In genomic region chr1:16890539-16890958, GRCh38 we compare ENCODE assay signal across 1 cellular context.
A peak's percentile ranks its signal among the peaks of the same experiment; 100 is the strongest.
TF ChIP-seq lines count a peak whose summit lies in the region.
"Not testable (repeated sequence)": the region's sequence is repeated elsewhere in the genome, so short reads cannot be mapped to it uniquely, and the experiment has no call there.

No MANE protein-coding gene starts in this region.

TF ChIP-seq in K562, 482 proteins besides CTCF, POLR2A, EP300 and RAD21 (continues in another document):
- TF ChIP-seq TBL1XR1 (IDR thresholded peaks at IDR 0.05; ENCODE audit: low read length in 2 of 2) = peak in 1 of 2 experiments; percentile 65; a peak in 1 of 4 replicates
- TF ChIP-seq SMARCE1 (IDR thresholded peaks at IDR 0.05) = peak; percentile 88; the same call in 1 of the 2 replicates
- peak; percentile 83 for TF ChIP-seq CBFA2T3 (IDR thresholded peaks at IDR 0.05)
- peak; percentile 79; the same call in 1 of the 2 replicates for TF ChIP-seq ELF4 (CRISPR knock-in tag; IDR thresholded peaks at IDR 0.05)
- peak; percentile 66; the same call in 1 of the 2 replicates for TF ChIP-seq ZBTB7A (IDR thresholded peaks at IDR 0.05; ENCODE audit: borderline replicate concordance, control insufficient read depth, low read depth, low read length)
- TF ChIP-seq, protein P1, sequence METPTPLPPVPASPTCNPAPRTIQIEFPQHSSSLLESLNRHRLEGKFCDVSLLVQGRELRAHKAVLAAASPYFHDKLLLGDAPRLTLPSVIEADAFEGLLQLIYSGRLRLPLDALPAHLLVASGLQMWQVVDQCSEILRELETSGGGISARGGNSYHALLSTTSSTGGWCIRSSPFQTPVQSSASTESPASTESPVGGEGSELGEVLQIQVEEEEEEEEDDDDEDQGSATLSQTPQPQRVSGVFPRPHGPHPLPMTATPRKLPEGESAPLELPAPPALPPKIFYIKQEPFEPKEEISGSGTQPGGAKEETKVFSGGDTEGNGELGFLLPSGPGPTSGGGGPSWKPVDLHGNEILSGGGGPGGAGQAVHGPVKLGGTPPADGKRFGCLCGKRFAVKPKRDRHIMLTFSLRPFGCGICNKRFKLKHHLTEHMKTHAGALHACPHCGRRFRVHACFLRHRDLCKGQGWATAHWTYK (CRISPR knock-in tag; IDR thresholded peaks at IDR 0.05) = 0 out of 2 replicates have a peak, but pooled peaks have one; percentile 40
- not testable (repeated sequence) for TF ChIP-seq ATF1 (CRISPR knock-in tag; IDR thresholded peaks at IDR 0.05); TEAD4 (CRISPR knock-in tag; IDR thresholded peaks at IDR 0.05; ENCODE audit: borderline replicate concordance); NR2C1 (IDR thresholded peaks at IDR 0.05); ID3 (CRISPR knock-in tag; IDR thresholded peaks at IDR 0.05); FOXM1 (CRISPR knock-in tag; IDR thresholded peaks at IDR 0.05; ENCODE audit: low read depth)
- peak; percentile 75 for TF ChIP-seq ATF1 (tag; IDR thresholded peaks at IDR 0.05)
- peak; percentile 52; the same call in 1 of the 2 replicates for TF ChIP-seq SMAD3 (CRISPR knock-in tag; conservative IDR thresholded peaks at IDR 0.05)
- TF ChIP-seq SOX6 (IDR thresholded peaks at IDR 0.05) = peak; percentile 81
- TF ChIP-seq TAL1 (IDR thresholded peaks at IDR 0.05) = peak; percentile 80
- peak; percentile 70 for TF ChIP-seq KDM1A (IDR thresholded peaks at IDR 0.05)
- TF ChIP-seq CREM (IDR thresholded peaks at IDR 0.05; ENCODE audit: low read depth) = peak; percentile 56
- TF ChIP-seq CCNT2 (IDR thresholded peaks at IDR 0.05; ENCODE audit: borderline replicate concordance, extremely low read depth, insufficient read length, low read depth, low read length) = peak; percentile 49
- TF ChIP-seq ZSCAN32 (CRISPR knock-in tag; IDR thresholded peaks at IDR 0.05) = 0 out of 2 replicates have a peak, but pooled peaks have one; percentile 13
- TF ChIP-seq MLLT1 (IDR thresholded peaks at IDR 0.05) = peak in 1 of 2 experiments; percentile 94; a peak in 2 of 4 replicates
- TF ChIP-seq DPF2 (IDR thresholded peaks at IDR 0.05) = peak; percentile 65
- TF ChIP-seq NCOR1 (IDR thresholded peaks at IDR 0.05) = peak; percentile 70
- 0 out of 2 replicates have a peak, but pooled peaks have one; percentile 22 for TF ChIP-seq RBFOX2 (IDR thresholded peaks at IDR 0.05; ENCODE audit: low read depth, low read length)
- peak; percentile 80 for TF ChIP-seq TEAD4 (IDR thresholded peaks at IDR 0.05; ENCODE audit: low read length)
- peak; percentile 55; the same call in 1 of the 2 replicates for TF ChIP-seq ETV1 (tag; conservative IDR thresholded peaks at IDR 0.05; ENCODE audit: low read depth)
- peak; percentile 57; the same call in 1 of the 2 replicates for TF ChIP-seq RUNX1 (IDR thresholded peaks at IDR 0.05; ENCODE audit: low read depth)
- TF ChIP-seq, protein P2, sequence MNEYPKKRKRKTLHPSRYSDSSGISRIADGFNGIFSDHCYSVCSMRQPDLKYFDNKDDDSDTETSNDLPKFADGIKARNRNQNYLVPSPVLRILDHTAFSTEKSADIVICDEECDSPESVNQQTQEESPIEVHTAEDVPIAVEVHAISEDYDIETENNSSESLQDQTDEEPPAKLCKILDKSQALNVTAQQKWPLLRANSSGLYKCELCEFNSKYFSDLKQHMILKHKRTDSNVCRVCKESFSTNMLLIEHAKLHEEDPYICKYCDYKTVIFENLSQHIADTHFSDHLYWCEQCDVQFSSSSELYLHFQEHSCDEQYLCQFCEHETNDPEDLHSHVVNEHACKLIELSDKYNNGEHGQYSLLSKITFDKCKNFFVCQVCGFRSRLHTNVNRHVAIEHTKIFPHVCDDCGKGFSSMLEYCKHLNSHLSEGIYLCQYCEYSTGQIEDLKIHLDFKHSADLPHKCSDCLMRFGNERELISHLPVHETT (CRISPR knock-in tag; conservative IDR thresholded peaks at IDR 0.05 in 1 of 2, IDR thresholded peaks at IDR 0.05 in 1 of 2) = 0 out of 4 replicates have a peak, but pooled peaks of 1 of the 2 experiments have one; percentile 31
- peak; percentile 81 for TF ChIP-seq ZNF766 (CRISPR knock-in tag; conservative IDR thresholded peaks at IDR 0.05)
- peak; percentile 91 for TF ChIP-seq SMARCA4 (IDR thresholded peaks at IDR 0.05)
- TF ChIP-seq, protein P3, sequence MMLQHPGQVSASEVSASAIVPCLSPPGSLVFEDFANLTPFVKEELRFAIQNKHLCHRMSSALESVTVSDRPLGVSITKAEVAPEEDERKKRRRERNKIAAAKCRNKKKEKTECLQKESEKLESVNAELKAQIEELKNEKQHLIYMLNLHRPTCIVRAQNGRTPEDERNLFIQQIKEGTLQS (IDR thresholded peaks at IDR 0.05) = peak; percentile 63; the same call in 1 of the 2 replicates
- TF ChIP-seq, protein P3 (CRISPR knock-in tag; conservative IDR thresholded peaks at IDR 0.05) = not testable (repeated sequence)
- peak in 1 of 2 experiments; percentile 93; a peak in 2 of 4 replicates for TF ChIP-seq TEAD1 (CRISPR knock-in tag; IDR thresholded peaks at IDR 0.05)
- TF ChIP-seq ARID1B (IDR thresholded peaks at IDR 0.05) = peak; percentile 91
- peak; percentile 29 for TF ChIP-seq NEUROD1 (IDR thresholded peaks at IDR 0.05; ENCODE audit: borderline replicate concordance, low read depth, low read length, partially characterized antibody)
- 0 out of 2 replicates have a peak, but pooled peaks have one; percentile 26 for TF ChIP-seq ZNF134 (CRISPR knock-in tag; conservative IDR thresholded peaks at IDR 0.05)
- peak; percentile 84 for TF ChIP-seq CEBPG (CRISPR knock-in tag; IDR thresholded peaks at IDR 0.05)
- TF ChIP-seq CEBPG (tag; conservative IDR thresholded peaks at IDR 0.05 in 1 of 2, IDR thresholded peaks at IDR 0.05 in 1 of 2) = peak in 1 of 2 experiments; percentile 51; a peak in 1 of 4 replicates
- TF ChIP-seq TRIM24 (IDR thresholded peaks at IDR 0.05) = peak; percentile 80 to 90
- peak in 1 of 2 experiments; percentile 56; a peak in 1 of 4 replicates for TF ChIP-seq HDAC1 (IDR thresholded peaks at IDR 0.05)
- TF ChIP-seq NR2C1 (tag; IDR thresholded peaks at IDR 0.05) = peak; percentile 53; the same call in 1 of the 2 replicates
- TF ChIP-seq ID3 (tag; IDR thresholded peaks at IDR 0.05) = peak; percentile 61; the same call in 1 of the 2 replicates
- peak; percentile 74; the same call in 1 of the 2 replicates for TF ChIP-seq ATF7 (IDR thresholded peaks at IDR 0.05)
- TF ChIP-seq GATAD2A (IDR thresholded peaks at IDR 0.05) = 0 out of 2 replicates have a peak, but pooled peaks have one; percentile 59
- peak; percentile 66 for TF ChIP-seq MEF2D (tag; conservative IDR thresholded peaks at IDR 0.05; ENCODE audit: low read depth)
- TF ChIP-seq HEY1 (CRISPR knock-in tag; IDR thresholded peaks at IDR 0.05; ENCODE audit: borderline replicate concordance) = 0 out of 2 replicates have a peak, but pooled peaks have one; percentile 22
- TF ChIP-seq, protein P4, sequence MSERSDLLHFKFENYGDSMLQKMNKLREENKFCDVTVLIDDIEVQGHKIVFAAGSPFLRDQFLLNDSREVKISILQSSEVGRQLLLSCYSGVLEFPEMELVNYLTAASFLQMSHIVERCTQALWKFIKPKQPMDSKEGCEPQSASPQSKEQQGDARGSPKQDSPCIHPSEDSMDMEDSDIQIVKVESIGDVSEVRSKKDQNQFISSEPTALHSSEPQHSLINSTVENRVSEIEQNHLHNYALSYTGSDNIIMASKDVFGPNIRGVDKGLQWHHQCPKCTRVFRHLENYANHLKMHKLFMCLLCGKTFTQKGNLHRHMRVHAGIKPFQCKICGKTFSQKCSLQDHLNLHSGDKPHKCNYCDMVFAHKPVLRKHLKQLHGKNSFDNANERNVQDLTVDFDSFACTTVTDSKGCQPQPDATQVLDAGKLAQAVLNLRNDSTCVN (CRISPR knock-in tag; IDR thresholded peaks at IDR 0.05) = 0 out of 2 replicates have a peak, but pooled peaks have one; percentile 19
- TF ChIP-seq MAZ (CRISPR knock-in tag; conservative IDR thresholded peaks at IDR 0.05 in 1 of 2, IDR thresholded peaks at IDR 0.05 in 1 of 2) = 0 out of 4 replicates have a peak, but pooled peaks of 1 of the 2 experiments have one; percentile 47
- peak; percentile 88 for TF ChIP-seq HDAC2 (IDR thresholded peaks at IDR 0.05)
- peak; percentile 76 for TF ChIP-seq MTA2 (IDR thresholded peaks at IDR 0.05; ENCODE audit: low read depth)
- TF ChIP-seq ESRRA (IDR thresholded peaks at IDR 0.05; ENCODE audit: borderline replicate concordance, low read depth) = peak; percentile 90; the same call in 1 of the 2 replicates
- 0 out of 2 replicates have a peak, but pooled peaks have one; percentile 83 for TF ChIP-seq ZNF584 (CRISPR knock-in tag; IDR thresholded peaks at IDR 0.05; ENCODE audit: low read depth)
- TF ChIP-seq AFF1 (IDR thresholded peaks at IDR 0.05; ENCODE audit: low read depth in 1 of 2, partially characterized antibody in 2 of 2) = peak in 1 of 2 experiments; percentile 62
- TF ChIP-seq ZMIZ1 (IDR thresholded peaks at IDR 0.05; ENCODE audit: low read depth in 2 of 2, low read length in 2 of 2) = 0 out of 4 replicates have a peak, but pooled peaks of 1 of the 2 experiments have one; percentile 44
- TF ChIP-seq ZNF384 (IDR thresholded peaks at IDR 0.05; ENCODE audit: low read depth, low read length) = peak; percentile 85
- TF ChIP-seq KLF16 (IDR thresholded peaks at IDR 0.05) = peak; percentile 89
- peak; percentile 88 for TF ChIP-seq TCF3 (CRISPR knock-in tag; IDR thresholded peaks at IDR 0.05)
- TF ChIP-seq HDAC3 (IDR thresholded peaks at IDR 0.05; ENCODE audit: borderline replicate concordance, partially characterized antibody) = peak; percentile 31
- TF ChIP-seq CXXC5 (CRISPR knock-in tag; IDR thresholded peaks at IDR 0.05) = peak; percentile 67
- peak; percentile 31; the same call in 1 of the 2 replicates for TF ChIP-seq FOXM1 (IDR thresholded peaks at IDR 0.05; ENCODE audit: low read depth)
- peak; percentile 41; the same call in 1 of the 2 replicates for TF ChIP-seq KAT8 (IDR thresholded peaks at IDR 0.05; ENCODE audit: low read depth)
- TF ChIP-seq L3MBTL2 (IDR thresholded peaks at IDR 0.05) = peak; percentile 42; the same call in 1 of the 2 replicates
